20 cellular contexts compared by ENCODE assay signal in the genomic region with DNA sequence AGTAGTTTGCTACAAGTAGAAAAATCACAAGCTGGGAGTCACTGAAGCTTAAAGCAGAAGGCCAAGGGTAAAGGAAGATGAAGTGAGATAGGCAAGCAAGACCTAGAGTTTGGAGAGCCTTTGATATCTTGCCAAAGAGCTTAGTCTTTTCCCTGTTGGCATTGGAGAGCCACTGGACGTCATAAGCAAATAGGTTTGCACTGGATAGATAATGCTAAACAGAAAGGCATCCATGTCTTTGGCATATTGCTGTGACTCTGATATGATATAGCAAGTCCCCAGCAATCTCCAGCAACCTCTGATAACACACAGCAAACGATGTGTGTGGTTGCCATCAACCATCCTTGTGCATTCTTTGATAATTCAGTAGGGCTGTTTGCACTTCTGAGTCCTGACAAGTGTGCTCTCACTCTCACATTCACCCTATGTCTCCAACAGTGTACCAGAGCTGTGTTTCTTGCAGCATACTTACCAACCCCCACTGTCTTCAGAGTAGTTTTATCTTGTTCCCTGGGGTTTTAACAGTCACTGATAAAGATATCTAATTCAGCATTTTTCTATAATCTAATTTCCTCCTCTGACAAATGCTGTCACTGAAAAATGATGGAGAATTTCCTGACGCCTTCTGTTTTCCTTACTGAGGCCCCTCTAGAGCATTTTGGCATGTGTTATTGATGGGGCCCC. TPM values are rescaled to one million over a fixed set of nuclear protein-coding genes. Genes with fewer than 3 reads are reported as not detected.
"Had no signal": no experiment of that assay in that cellular context is flagged by ENCODE, and none has a peak within 500 bp of the region (broad histone marks: within the 10 kb centered on the region; RNA-seq: fewer than 3 reads in every experiment).

No MANE protein-coding gene starts in this region.

- H3K9ac ChIP-seq: parathyroid adenoma had no signal

- H2AFZ ChIP-seq: parathyroid adenoma had no signal

- H3K9me3 ChIP-seq: gastroesophageal sphincter, neutrophil, tibial nerve, uterus had no signal

- H3K4me3 Mint-ChIP-seq: activated naive CD8-positive, alpha-beta T cell treated with anti-CD3 and anti-CD28 coated beads for 36 hours; activated T-helper 1 cell treated with anti-CD3 and anti-CD28 coated beads, Interleukin-12 subunit alpha, Interleukin-12 subunit beta, Interleukin-2, Interleukin-4 antibody, amounts not matched to agents 30 ng/mL and 10 ng/mL and 1 ng/mL, durations not matched to agents 14 hours and 24 hours and 36 hours; naive B cell; T-helper 17 cell had no signal

- H3K27me3 Mint-ChIP-seq: naive B cell, T-helper 17 cell had no signal

- H3K27ac Mint-ChIP-seq: activated naive CD8-positive, alpha-beta T cell treated with anti-CD3 and anti-CD28 coated beads for 36 hours; activated T-helper 1 cell treated with anti-CD3 and anti-CD28 coated beads, Interleukin-12 subunit alpha, Interleukin-12 subunit beta, Interleukin-2, Interleukin-4 antibody, amounts not matched to agents 30 ng/mL and 10 ng/mL and 1 ng/mL, durations not matched to agents 14 hours and 24 hours and 36 hours; naive B cell; T-helper 17 cell had no signal

- H3K27me3 ChIP-seq: gastroesophageal sphincter, neutrophil, tibial nerve, uterus had no signal

- H3K4me3 ChIP-seq: gastroesophageal sphincter, lung, tibial nerve, uterus had no signal

- H3K9me3 Mint-ChIP-seq: activated naive CD8-positive, alpha-beta T cell treated with anti-CD3 and anti-CD28 coated beads for 36 hours; activated T-helper 1 cell treated with anti-CD3 and anti-CD28 coated beads, Interleukin-12 subunit alpha, Interleukin-12 subunit beta, Interleukin-2, Interleukin-4 antibody, amounts not matched to agents 30 ng/mL and 10 ng/mL and 1 ng/mL, durations not matched to agents 14 hours and 24 hours and 36 hours had no signal

- H3K36me3 Mint-ChIP-seq: activated naive CD8-positive, alpha-beta T cell treated with anti-CD3 and anti-CD28 coated beads for 36 hours; naive B cell had no signal

- H3K36me3 ChIP-seq: gastroesophageal sphincter, neutrophil, tibial nerve, uterus had no signal

- H3K4me1 ChIP-seq: gastroesophageal sphincter, parathyroid adenoma, uterus had no signal

- H3K27ac ChIP-seq: gastroesophageal sphincter, neutrophil, parathyroid adenoma, tibial nerve, uterus had no signal

- DNase-seq: activated CD4-positive, alpha-beta T cell treated with anti-CD3 and anti-CD28 coated beads, Interleukin-2, amount 50 U/mL, for 1 hour; activated naive CD8-positive, alpha-beta T cell treated with anti-CD3 and anti-CD28 coated beads for 36 hours; aorta; dermis blood vessel endothelial cell; left colon; naive B cell; retina; stimulated activated CD4-positive, alpha-beta T cell treated with anti-CD3 and anti-CD28 coated beads, Interleukin-4, amount 100 ng/mL, for 24 hours; stimulated activated naive CD4-positive, alpha-beta T cell; substantia nigra; T-helper 17 cell; uterus had no signal

- ATAC-seq: activated CD4-positive, CD25-positive, alpha-beta regulatory T cell treated with anti-CD3 and anti-CD28 coated beads, Interleukin-2, amount 50 U/mL, for 24 hours; gastroesophageal sphincter; left colon; T-helper 17 cell had no signal

- H3K4me1 Mint-ChIP-seq: naive B cell had no signal

- H3K79me2 ChIP-seq: parathyroid adenoma had no signal

RNA-seq across cellular contexts. Expression of gene FREM1, which starts 16.9 kb away (rescaled TPM):
- total RNA-seq: activated CD8-positive, alpha-beta memory T cell treated with anti-CD3 and anti-CD28 coated beads for 36 hours; activated naive CD8-positive, alpha-beta T cell treated with anti-CD3 and anti-CD28 coated beads for 36 hours; activated T-helper 1 cell treated with anti-CD3 and anti-CD28 coated beads, Interleukin-12 subunit alpha, Interleukin-12 subunit beta, Interleukin-2, Interleukin-4 antibody, amounts not matched to agents 30 ng/mL and 10 ng/mL and 1 ng/mL, durations not matched to agents 14 hours and 24 hours and 36 hours; dermis blood vessel endothelial cell; T-helper 17 cell had no signal
